Comparison of ENCODE assay signal across 22 cellular contexts in the genomic region with DNA sequence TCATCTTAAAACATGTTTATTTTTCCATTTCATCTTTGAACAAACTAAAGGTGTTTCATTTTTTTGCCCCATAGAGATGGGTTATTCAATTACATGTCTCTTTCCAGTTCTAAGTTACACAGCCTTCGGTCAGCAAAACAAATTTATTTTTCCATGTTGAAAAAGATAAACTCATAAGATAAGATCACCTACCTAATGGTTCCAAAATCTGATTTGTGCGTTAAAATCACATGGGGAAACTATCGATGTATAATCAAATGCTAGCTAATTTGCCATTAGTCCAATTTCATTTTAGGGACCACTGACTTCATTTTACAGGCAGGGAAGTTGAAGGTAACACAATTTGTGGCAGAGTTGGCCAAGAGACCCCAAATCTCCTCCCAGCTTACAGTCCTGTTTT.
DNase-seq lines count a peak whose midpoint lies in the region; ATAC-seq, FAIRE-seq and TF ChIP-seq lines count a peak whose summit lies in the region.
"Had no signal": no experiment of that assay in that cellular context is flagged by ENCODE, and none has a peak within 500 bp of the region (broad histone marks: within the 10 kb centered on the region; RNA-seq: fewer than 3 reads in every experiment).

No MANE protein-coding gene starts in this region.

- TF ChIP-seq EP300 in HepG2 (IDR thresholded peaks at IDR 0.05; ENCODE audit: low read depth in 2 of 2, low read length in 2 of 2), result no peak
- TF ChIP-seq EP300 in HepG2 (CRISPR knock-in tag; IDR thresholded peaks at IDR 0.05; ENCODE audit: borderline replicate concordance), result no peak

- no peaks in the 10 kb centered on the region for H3K27me3 ChIP-seq in liver (ENCODE audit: control insufficient read depth in 4 of 4, insufficient read depth in 4 of 4, low read length in 3 of 4)
- H3K27me3 ChIP-seq in HepG2 (ENCODE audit: control insufficient read depth in 1 of 2, insufficient read depth in 2 of 2, low read length in 2 of 2), result no peaks in the 10 kb centered on the region
- H3K27me3 ChIP-seq in right lobe of liver, result no peaks in the 10 kb centered on the region
- H3K27me3 ChIP-seq in subcutaneous abdominal adipose tissue (ENCODE audit: control insufficient read depth in 5 of 5, insufficient read depth in 4 of 5, low read length in 5 of 5), result no peaks in the 10 kb centered on the region
- H3K27me3 ChIP-seq: BLaER1 had no signal

- TF ChIP-seq CTCF in liver (IDR thresholded peaks at IDR 0.05; ENCODE audit: low read depth, low read length, missing input control), result no peak
- no peak for TF ChIP-seq CTCF in HepG2 (CRISPR knock-in tag; IDR thresholded peaks at IDR 0.05)
- TF ChIP-seq CTCF in right lobe of liver (IDR thresholded peaks at IDR 0.05), result no peak

- no peak for DNase-seq in HepG2 (ENCODE audit: low spot score)
- DNase-seq in SK-N-DZ (ENCODE audit: low spot score), result peak; percentile 46
- DNase-seq in right lobe of liver, result no peak
- no peak for DNase-seq in SKM-1 (lab: John Stamatoyannopoulos, UW; ENCODE audit: unreplicated experiment)
- no peak for DNase-seq in activated naive CD4-positive, alpha-beta T cell (lab: John Stamatoyannopoulos, UW)
- DNase-seq in DMS114 treated with DMSO at 0.1 percent for 48 hours (lab: John Stamatoyannopoulos, UW; ENCODE audit: unreplicated experiment), result no peak
- DNase-seq: Caco-2; CD4-positive, CD25-positive, alpha-beta regulatory T cell; CD8-positive, alpha-beta T cell; DMS79; EL; GDM1; GM23248; H7; HCEC 1CT had no signal

- 41% methylated on average over 3 of the region's 3 CpGs for WGBS in liver
- WGBS in HepG2 (ENCODE audit: low lambda C conversion rate), result 68% methylated on average over 3 of the region's 3 CpGs
- 30% methylated on average over 3 of the region's 3 CpGs for WGBS in right lobe of liver (ENCODE audit: insufficient coverage, low coverage, low lambda C conversion rate, missing lambda C conversion rate)

- H3K36me3 ChIP-seq in liver (ENCODE audit: control insufficient read depth in 4 of 4, insufficient read depth in 3 of 4, low read depth in 1 of 4, low read length in 3 of 4), result no peaks in the 10 kb centered on the region
- H3K36me3 ChIP-seq in HepG2 (replicated peaks in 1 of 2; ENCODE audit: control insufficient read depth in 1 of 2, insufficient read depth in 2 of 2, low read length in 2 of 2), result no peaks in the 10 kb centered on the region
- no peaks in the 10 kb centered on the region for H3K36me3 ChIP-seq in right lobe of liver
- no peaks in the 10 kb centered on the region for H3K36me3 ChIP-seq in subcutaneous abdominal adipose tissue (ENCODE audit: control insufficient read depth in 5 of 5, insufficient read depth in 5 of 5, low read length in 5 of 5)
- H3K36me3 ChIP-seq: BLaER1 had no signal

- H3K27ac ChIP-seq in liver (ENCODE audit: low read depth in 1 of 2, low read length in 2 of 2) (peak overlapping the region; percentile 73 to 91), HepG2 (ENCODE audit: extremely low read length, insufficient read depth, low read length) (no peak overlapping the region), right lobe of liver (peak overlapping the region; percentile 44 to 92 (median 84)), subcutaneous abdominal adipose tissue (ENCODE audit: low read depth, low read length) (peak overlapping the region; percentile 97)
- H3K27ac ChIP-seq: BLaER1, C4-2B, GM23248 had no signal

- H3K9me3 ChIP-seq in liver (ENCODE audit: control insufficient read depth in 4 of 4, low read length in 3 of 4), result no peaks in the 10 kb centered on the region
- H3K9me3 ChIP-seq in HepG2 (ENCODE audit: low read length), result no peaks in the 10 kb centered on the region
- H3K9me3 ChIP-seq in right lobe of liver, result no peaks in the 10 kb centered on the region
- peaks cover 0 to 4% (median 0%) of the 10 kb centered on the region in 5 donors for H3K9me3 ChIP-seq in subcutaneous abdominal adipose tissue (ENCODE audit: control insufficient read depth in 5 of 5, low read length in 5 of 5)
- H3K9me3 ChIP-seq: BLaER1, Caco-2 had no signal

- H4K20me1 ChIP-seq in HepG2 (ENCODE audit: insufficient read depth, low read length), result no peaks in the 10 kb centered on the region
- H4K20me1 ChIP-seq: BLaER1 had no signal

- H3K79me2 ChIP-seq in HepG2 (ENCODE audit: insufficient read depth, low read length), result no peaks in the 10 kb centered on the region

- H3K9ac ChIP-seq in liver (ENCODE audit: low read depth in 1 of 2, low read length in 2 of 2) (peak overlapping the region in 1 of 2 donors; percentile 33), HepG2 (ENCODE audit: insufficient read depth, low read depth, low read length) (no peak overlapping the region), subcutaneous abdominal adipose tissue (ENCODE audit: low read length in 5 of 5) (no peak overlapping the region)
- H3K9ac ChIP-seq: BLaER1, GM23248 had no signal

- no peak overlapping the region for H3K4me2 ChIP-seq in HepG2 (ENCODE audit: low read depth, low read length)
- H3K4me2 ChIP-seq: BLaER1 had no signal

- intact Hi-C loops in HepG2 (cut with micrococcal nuclease; ENCODE audit: unreplicated experiment) (no loop called here), right lobe of liver (cut with DNase I) (no loop called here)

- H3K4me1 ChIP-seq in liver (ENCODE audit: control insufficient read depth in 4 of 4, insufficient read depth in 4 of 4, low read length in 3 of 4) (peaks cover 11 to 82% (median 53%) of the 10 kb centered on the region in 4 donors), HepG2 (ENCODE audit: insufficient read depth, low read length) (peaks cover 63% of the 10 kb centered on the region), right lobe of liver (peaks cover 0 to 82% (median 29%) of the 10 kb centered on the region in 4 donors), subcutaneous abdominal adipose tissue (ENCODE audit: control insufficient read depth in 5 of 5, insufficient read depth in 5 of 5, low read length in 5 of 5) (peaks cover 7 to 68% (median 54%) of the 10 kb centered on the region in 5 donors)
- H3K4me1 ChIP-seq: Caco-2 had no signal

- no peak for TF ChIP-seq POLR2A in HepG2 (IDR thresholded peaks at IDR 0.05; ENCODE audit: insufficient read depth in 1 of 2, low read depth in 2 of 2, low read length in 2 of 2)
- TF ChIP-seq POLR2A in right lobe of liver (IDR thresholded peaks at IDR 0.05), result no peak

- BruUV-seq in HepG2 (replicated peaks; lab: Mats Ljungman, UMichigan), result no TSS peak

- POLR2A ChIA-PET in HepG2 (lab: Yijun Ruan, JAX), result no interaction called here

- FAIRE-seq in HepG2 (lab: Jason Lieb, UNC), result no peak
- FAIRE-seq: GM12878, GM19239, H1 had no signal

- no peak for TF ChIP-seq RAD21 in liver (IDR thresholded peaks at IDR 0.05)
- TF ChIP-seq RAD21 in HepG2 (CRISPR knock-in tag; IDR thresholded peaks at IDR 0.05), result no peak

- in situ Hi-C loops in HepG2 (cut with HindIII; ENCODE audit: extremely low pct_ligation_motif_present, low pct_unique_long_range_greater_than_20kb), result no loop called here

- CTCF ChIA-PET in HepG2 (lab: Yijun Ruan, JAX; ENCODE audit: low intra/inter-chr PET ratio, low total read pairs), result no interaction called here

- H2AFZ ChIP-seq in HepG2 (ENCODE audit: low read length), result no peak overlapping the region
- H2AFZ ChIP-seq: GM23248 had no signal

- H3K4me3 ChIP-seq in liver (ENCODE audit: low read depth in 1 of 3, low read length in 3 of 3) (no peak overlapping the region), HepG2 (replicated peaks in 1 of 3; ENCODE audit: insufficient read depth in 1 of 3, low read depth in 2 of 3, low read length in 3 of 3) (no peak overlapping the region), right lobe of liver (peak overlapping the region in 1 of 3 donors; percentile 1), subcutaneous abdominal adipose tissue (ENCODE audit: low read depth in 1 of 5, low read length in 5 of 5) (no peak overlapping the region)
- H3K4me3 ChIP-seq: BLaER1, GM12878, GM23248 had no signal

- ATAC-seq in HepG2 (no peak), right lobe of liver (peak in 1 of 4 donors; percentile 7)
- ATAC-seq: CD8-positive, alpha-beta T cell; GM12878 had no signal

TF ChIP-seq in liver, 16 proteins besides CTCF, POLR2A, EP300 and RAD21 (continues in another document):
- TF ChIP-seq FOXA1 (IDR thresholded peaks at IDR 0.05) (no peak), HNF4G (IDR thresholded peaks at IDR 0.05) (no peak), GABPA (IDR thresholded peaks at IDR 0.05 in 1 of 2, conservative IDR thresholded peaks at IDR 0.05 in 1 of 2) (no peak)

TF ChIP-seq in HepG2, 621 proteins besides CTCF, POLR2A, EP300 and RAD21 (continues in another document):
- TF ChIP-seq ZNF816 (CRISPR knock-in tag; IDR thresholded peaks at IDR 0.05; ENCODE audit: borderline replicate concordance) (no peak), PHF21A (CRISPR knock-in tag; IDR thresholded peaks at IDR 0.05) (no peak), ZFP82 (CRISPR knock-in tag; IDR thresholded peaks at IDR 0.05; ENCODE audit: borderline replicate concordance) (no peak), NKX3-1 (CRISPR knock-in tag; IDR thresholded peaks at IDR 0.05) (no peak)
- TF ChIP-seq, protein P1, sequence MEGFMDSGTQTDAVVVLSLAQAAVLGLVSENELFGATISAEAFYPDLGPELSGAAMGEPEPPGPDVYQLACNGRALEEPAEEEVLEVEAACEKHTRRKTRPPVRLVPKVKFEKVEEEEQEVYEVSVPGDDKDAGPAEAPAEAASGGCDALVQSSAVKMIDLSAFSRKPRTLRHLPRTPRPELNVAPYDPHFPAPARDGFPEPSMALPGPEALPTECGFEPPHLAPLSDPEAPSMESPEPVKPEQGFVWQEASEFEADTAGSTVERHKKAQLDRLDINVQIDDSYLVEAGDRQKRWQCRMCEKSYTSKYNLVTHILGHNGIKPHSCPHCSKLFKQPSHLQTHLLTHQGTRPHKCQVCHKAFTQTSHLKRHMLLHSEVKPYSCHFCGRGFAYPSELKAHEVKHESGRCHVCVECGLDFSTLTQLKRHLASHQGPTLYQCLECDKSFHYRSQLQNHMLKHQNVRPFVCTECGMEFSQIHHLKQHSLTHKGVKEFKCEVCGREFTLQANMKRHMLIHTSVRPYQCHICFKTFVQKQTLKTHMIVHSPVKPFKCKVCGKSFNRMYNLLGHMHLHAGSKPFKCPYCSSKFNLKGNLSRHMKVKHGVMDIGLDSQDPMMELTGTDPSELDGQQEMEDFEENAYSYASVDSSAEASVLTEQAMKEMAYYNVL (CRISPR knock-in tag; IDR thresholded peaks at IDR 0.05; ENCODE audit: borderline replicate concordance), result no peak
- TF ChIP-seq, protein P2, sequence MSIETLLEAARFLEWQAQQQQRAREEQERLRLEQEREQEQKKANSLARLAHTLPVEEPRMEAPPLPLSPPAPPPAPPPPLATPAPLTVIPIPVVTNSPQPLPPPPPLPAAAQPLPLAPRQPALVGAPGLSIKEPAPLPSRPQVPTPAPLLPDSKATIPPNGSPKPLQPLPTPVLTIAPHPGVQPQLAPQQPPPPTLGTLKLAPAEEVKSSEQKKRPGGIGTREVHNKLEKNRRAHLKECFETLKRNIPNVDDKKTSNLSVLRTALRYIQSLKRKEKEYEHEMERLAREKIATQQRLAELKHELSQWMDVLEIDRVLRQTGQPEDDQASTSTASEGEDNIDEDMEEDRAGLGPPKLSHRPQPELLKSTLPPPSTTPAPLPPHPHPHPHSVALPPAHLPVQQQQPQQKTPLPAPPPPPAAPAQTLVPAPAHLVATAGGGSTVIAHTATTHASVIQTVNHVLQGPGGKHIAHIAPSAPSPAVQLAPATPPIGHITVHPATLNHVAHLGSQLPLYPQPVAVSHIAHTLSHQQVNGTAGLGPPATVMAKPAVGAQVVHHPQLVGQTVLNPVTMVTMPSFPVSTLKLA (IDR thresholded peaks at IDR 0.05), result no peak
